ENCODE assay signal across 8 cellular contexts in the genomic region with DNA sequence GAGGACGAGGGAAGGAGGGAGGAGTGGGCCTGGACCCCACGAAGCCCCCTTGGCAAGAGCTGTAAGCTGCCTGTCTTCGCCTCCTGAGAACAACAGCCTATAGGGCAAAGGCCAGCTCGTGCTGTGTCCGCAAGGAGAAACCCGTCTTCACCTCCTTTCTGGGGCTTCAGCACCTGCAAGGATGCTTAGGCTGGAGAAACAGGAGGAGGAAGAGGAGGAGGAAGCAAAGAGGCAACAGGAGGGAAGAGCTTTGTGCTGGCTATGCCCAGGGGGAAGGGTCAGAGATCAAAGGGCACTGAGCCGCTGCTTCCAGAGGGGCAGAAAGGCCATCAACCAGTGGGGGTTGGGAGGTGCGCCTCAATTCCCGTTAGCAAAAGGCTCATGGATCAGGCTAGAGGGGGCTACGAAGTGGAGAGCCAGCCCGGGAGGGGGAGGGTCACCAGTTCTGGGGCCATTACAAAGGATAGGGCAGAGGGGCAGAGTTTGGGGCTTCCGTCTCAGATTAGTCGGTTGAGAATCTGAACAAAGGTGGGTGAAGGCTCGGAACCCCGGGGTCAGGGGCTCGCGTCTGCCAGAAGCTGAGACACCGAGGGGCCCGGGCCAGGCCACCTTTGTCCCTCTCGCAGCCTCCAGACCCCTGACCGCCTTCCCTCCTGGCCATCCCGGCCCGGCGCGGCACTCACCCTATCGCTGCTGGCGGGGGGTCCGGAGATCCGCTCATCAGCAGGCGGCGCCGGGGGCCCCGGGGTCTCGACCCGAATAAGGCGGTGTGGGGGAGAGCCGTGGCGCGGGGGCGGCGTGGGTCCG. TPM values are rescaled to one million over a fixed set of nuclear protein-coding genes. Genes with fewer than 3 reads are reported as not detected.
DNase-seq lines count a peak whose midpoint lies in the region; ATAC-seq and TF ChIP-seq lines count a peak whose summit lies in the region.

No MANE protein-coding gene starts in this region.

- H3K9me3 Mint-ChIP-seq in CD8-positive, alpha-beta T cell = no peaks in the 10 kb centered on the region

- H3K4me1 Mint-ChIP-seq in CD8-positive, alpha-beta T cell (ENCODE audit: low read depth) = peaks cover 26% of the 10 kb centered on the region

- ATAC-seq in CD8-positive, alpha-beta T cell = no peak
- ATAC-seq in omental fat pad (ENCODE audit: low FRiP score) = peak; percentile 11
- no peak for ATAC-seq in GM21619 (IDR thresholded peaks at IDR 0.05; ENCODE audit: unreplicated experiment)

- TF ChIP-seq CTCF in CD8-positive, alpha-beta T cell (IDR thresholded peaks at IDR 0.05) = no peak
- no peak for TF ChIP-seq CTCF in epithelial cell of esophagus (IDR thresholded peaks at IDR 0.05; ENCODE audit: insufficient read depth, low read depth, low read length, missing control alignments)
- no peak for TF ChIP-seq CTCF in omental fat pad (IDR thresholded peaks at IDR 0.05)

- H3K27ac Mint-ChIP-seq in CD8-positive, alpha-beta T cell = peak overlapping the region; percentile 49

- no peak overlapping the region for H3K27ac ChIP-seq in CD8-positive, alpha-beta T cell (ENCODE audit: low read depth, low read length)

- H3K36me3 ChIP-seq in CD8-positive, alpha-beta T cell (ENCODE audit: insufficient read depth, low read length) = no peaks in the 10 kb centered on the region
- no peaks in the 10 kb centered on the region for H3K36me3 ChIP-seq in NT2/D1 (ENCODE audit: insufficient read depth, insufficient read length, low read length)

- H3K4me1 ChIP-seq in CD8-positive, alpha-beta T cell (ENCODE audit: insufficient read depth, low read length) = peaks cover 16% of the 10 kb centered on the region
- H3K4me1 ChIP-seq in NT2/D1 (ENCODE audit: insufficient read depth, insufficient read length) = peaks cover 3% of the 10 kb centered on the region

- peaks cover 4% of the 10 kb centered on the region for H3K36me3 Mint-ChIP-seq in CD8-positive, alpha-beta T cell

- intact Hi-C loops in CD8-positive, alpha-beta T cell (cut with DNase I, micrococcal nuclease) = loop anchor here (2.0 to 10.0 kb wide), 2 partner anchors 18 to 162 kb away; partner anchors contain the start of gene SORD (in 1 of the 2)

- H3K9ac ChIP-seq in NT2/D1 (ENCODE audit: insufficient read length, low read depth) = peak overlapping the region; percentile 21

- DNase-seq in CD8-positive, alpha-beta T cell = no peak
- no peak for DNase-seq in NT2/D1 (ENCODE audit: low read depth, low spot score)
- DNase-seq in epithelial cell of esophagus (ENCODE audit: low read depth) = no peak
- DNase-seq in omental fat pad (ENCODE audit: low spot score) = no peak
- DNase-seq in iPS-NIHi11 (ENCODE audit: low spot score) = no peak
- DNase-seq in NOMO-1 treated with DMSO at 0.1 percent for 48 hours (lab: John Stamatoyannopoulos, UW; ENCODE audit: unreplicated experiment) = no peak
- DNase-seq in COLO829 (ENCODE audit: low spot score) = no peak

- POLR2A ChIA-PET in CD8-positive, alpha-beta T cell (lab: Charles Lee) = interaction anchor here (1.3 to 6.6 kb wide), 3 partner anchors 13 to 216 kb away, joined by 6 to 107 read pairs (median 10); a partner anchor contains a TSS

- CTCF ChIA-PET in CD8-positive, alpha-beta T cell (lab: Charles Lee) = interaction anchor here (0.7 to 3.0 kb wide), 6 partner anchors 10 to 69 kb away, joined by 4 to 19 read pairs (median 6); no protein-coding TSS in a partner anchor

- peak overlapping the region; percentile 83 for H3K4me3 Mint-ChIP-seq in CD8-positive, alpha-beta T cell

- no peaks in the 10 kb centered on the region for H3K27me3 ChIP-seq in CD8-positive, alpha-beta T cell (ENCODE audit: insufficient read depth, low read length)
- H3K27me3 ChIP-seq in NT2/D1 (ENCODE audit: insufficient read depth, insufficient read length) = peaks cover 26% of the 10 kb centered on the region

- peak overlapping the region; percentile 15 for H3K4me3 ChIP-seq in CD8-positive, alpha-beta T cell (ENCODE audit: low read depth, low read length)
- H3K4me3 ChIP-seq in NT2/D1 (ENCODE audit: insufficient read length, low read depth) = peak overlapping the region; percentile 41
- peak overlapping the region; percentile 62 for H3K4me3 ChIP-seq in epithelial cell of esophagus (ENCODE audit: low read length)

- H3K27me3 Mint-ChIP-seq in CD8-positive, alpha-beta T cell (ENCODE audit: low read depth) = no peaks in the 10 kb centered on the region

- no peaks in the 10 kb centered on the region for H3K9me3 ChIP-seq in CD8-positive, alpha-beta T cell (ENCODE audit: low read length)
- no peaks in the 10 kb centered on the region for H3K9me3 ChIP-seq in NT2/D1 (ENCODE audit: insufficient read depth, low read length)

RNA-seq across cellular contexts. Expression of gene SHF, which starts 0.8 kb away (rescaled TPM):
- total RNA-seq in CD8-positive, alpha-beta T cell = 1 to 10 TPM; 5.0 to 5.6 TPM
- 10 to 100 TPM in 1 of 4 donors, 1 to 10 TPM in 3; 1.9 to 10.5 (median 3.7) TPM for total RNA-seq in omental fat pad

RNA-seq across cellular contexts. Expression of gene DUOX1, which starts 57.2 kb away (rescaled TPM):
- total RNA-seq in CD8-positive, alpha-beta T cell = not detected
- 1 to 10 TPM; 1.4 to 6.9 (median 2.0) TPM for total RNA-seq in omental fat pad

RNA-seq across cellular contexts. Expression of gene DUOXA1, which starts 57.3 kb away (rescaled TPM):
- not detected for total RNA-seq in CD8-positive, alpha-beta T cell
- total RNA-seq in omental fat pad = 1 to 10 TPM in 3 of 4 donors, under 1 TPM in 1; 0.95 to 1.9 (median 1.4) TPM
